In the genomic region with DNA sequence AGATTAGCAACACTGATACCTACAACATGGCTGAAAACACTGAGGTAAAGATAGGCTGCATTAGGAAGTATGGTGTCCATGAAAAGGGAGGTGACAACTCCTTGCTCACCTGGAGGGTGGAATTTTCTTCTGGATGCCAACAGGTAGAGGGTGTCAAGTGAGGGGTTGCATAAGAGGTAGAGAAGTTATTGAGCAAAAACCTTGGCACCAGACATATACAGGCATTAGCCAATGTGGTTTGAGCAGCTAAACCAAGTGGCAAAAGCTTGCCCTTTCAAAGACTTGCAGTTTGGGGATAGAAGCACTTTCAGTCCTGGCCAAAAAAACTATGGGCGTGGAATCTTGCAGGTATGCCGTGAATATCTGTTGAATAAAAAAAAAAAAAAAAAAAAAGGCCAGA, we compare ENCODE assay signal across 1 cellular context.
TF ChIP-seq lines count a peak whose summit lies in the region.

No MANE protein-coding gene starts in this region.

TF ChIP-seq in HEK293, 187 proteins besides CTCF, POLR2A, EP300 and RAD21:
- TF ChIP-seq ZNF473 (tag by site-specific recombination; IDR thresholded peaks at IDR 0.05) = no peak
- peak; percentile 41; the same call in 1 of the 2 replicates for TF ChIP-seq SCRT2 (tag by site-specific recombination; IDR thresholded peaks at IDR 0.05)
TF ChIP-seq in HEK293: peak in this region for 1.
